12 cellular contexts compared by ENCODE assay signal in genomic region chr15:96351801-96352593, GRCh38. TPM values are rescaled to one million over a fixed set of nuclear protein-coding genes. Genes with fewer than 3 reads are reported as not detected.
DNase-seq lines count a peak whose midpoint lies in the region; ATAC-seq, FAIRE-seq and TF ChIP-seq lines count a peak whose summit lies in the region.
"Had no signal": no experiment of that assay in that cellular context is flagged by ENCODE, and none has a peak within 500 bp of the region (broad histone marks: within the 10 kb centered on the region; RNA-seq: fewer than 3 reads in every experiment).

No MANE protein-coding gene starts in this region.

- no peak for TF ChIP-seq CTCF in glutamatergic neuron (IDR thresholded peaks at IDR 0.05; ENCODE audit: partially characterized antibody, unreplicated experiment)

- H3K79me1 ChIP-seq in neuronal stem cell (ENCODE audit: low read depth, low read length) = peaks cover 2% of the 10 kb centered on the region

- H3K4ac ChIP-seq in neuronal stem cell (ENCODE audit: low read length) = no peak overlapping the region

- no peak overlapping the region for H4K91ac ChIP-seq in neuronal stem cell (ENCODE audit: low read depth, low read length, poor library complexity)

- no peak overlapping the region for H3K27ac Mint-ChIP-seq in glutamatergic neuron (ENCODE audit: unreplicated experiment)
- H3K27ac Mint-ChIP-seq: activated T-helper 1 cell treated with anti-CD3 and anti-CD28 coated beads, Interleukin-12 subunit alpha, Interleukin-12 subunit beta, Interleukin-2, Interleukin-4 antibody, amounts not matched to agents 30 ng/mL and 10 ng/mL and 1 ng/mL, durations not matched to agents 14 hours and 24 hours and 36 hours had no signal

- H4K8ac ChIP-seq in neuronal stem cell (ENCODE audit: low read depth, low read length) = no peak overlapping the region

- no peak for FAIRE-seq in RCC 7860 (lab: Jason Lieb, UNC)

- H3K27me3 ChIP-seq in ACC112 (ENCODE audit: insufficient read depth, low read length) (no peaks in the 10 kb centered on the region), NT2/D1 (ENCODE audit: insufficient read depth, insufficient read length) (peaks cover 99% of the 10 kb centered on the region), neuronal stem cell (ENCODE audit: control insufficient read depth in 3 of 3, insufficient read depth in 3 of 3, low read depth in 1 of 3, low read length in 3 of 3) (peaks cover 4 to 32% (median 9%) of the 10 kb centered on the region in 3 experiments)
- H3K27me3 ChIP-seq: Peyer's patch had no signal

- H2BK5ac ChIP-seq in neuronal stem cell (ENCODE audit: low read length) = peak overlapping the region; percentile 19

- H2BK120ac ChIP-seq in neuronal stem cell (ENCODE audit: low read depth, low read length) = no peak overlapping the region

- no peak overlapping the region for H3K23ac ChIP-seq in neuronal stem cell (ENCODE audit: low read depth, low read length, poor library complexity)

- H3K9ac ChIP-seq in NT2/D1 (ENCODE audit: insufficient read length, low read depth) = peak overlapping the region; percentile 53
- peak overlapping the region; percentile 89 for H3K9ac ChIP-seq in neuronal stem cell (ENCODE audit: low read depth, low read length, poor library complexity)

- no peak overlapping the region for H2BK12ac ChIP-seq in neuronal stem cell (ENCODE audit: low read length)

- no peak overlapping the region for H3K14ac ChIP-seq in neuronal stem cell (ENCODE audit: low read length)

- H3K27ac ChIP-seq in ACC112 (ENCODE audit: low read depth, low read length) (peak overlapping the region; percentile 76), neuronal stem cell (replicated peaks; ENCODE audit: low read length) (no peak overlapping the region)
- H3K27ac ChIP-seq: colonic mucosa had no signal

- peak overlapping the region; percentile 48 for H3K4me3 Mint-ChIP-seq in glutamatergic neuron (ENCODE audit: unreplicated experiment)
- H3K4me3 Mint-ChIP-seq: activated T-helper 1 cell treated with anti-CD3 and anti-CD28 coated beads, Interleukin-12 subunit alpha, Interleukin-12 subunit beta, Interleukin-2, Interleukin-4 antibody, amounts not matched to agents 30 ng/mL and 10 ng/mL and 1 ng/mL, durations not matched to agents 14 hours and 24 hours and 36 hours had no signal

- no peak for ATAC-seq in GM21786 (IDR thresholded peaks at IDR 0.05; ENCODE audit: unreplicated experiment)

- H3K27me3 Mint-ChIP-seq in glutamatergic neuron (ENCODE audit: unreplicated experiment) = peaks cover 40% of the 10 kb centered on the region

- DNase-seq in NT2/D1 (ENCODE audit: low read depth, low spot score) (no peak), glutamatergic neuron (peak; percentile 60), neuronal stem cell (ENCODE audit: low spot score) (no peak), RCC 7860 (ENCODE audit: low spot score) (no peak), DMS79 treated with DMSO at 0.1 percent for 48 hours (lab: John Stamatoyannopoulos, UW) (no peak), NOMO-1 treated with dmso at 0.1 percent for 144 hours (lab: John Stamatoyannopoulos, UW; ENCODE audit: unreplicated experiment) (no peak)
- DNase-seq: colonic mucosa, NCI-H187 treated with DMSO at 0.1 percent for 48 hours had no signal

- H3K4me1 Mint-ChIP-seq in glutamatergic neuron (ENCODE audit: low read depth, unreplicated experiment) = peaks cover 8% of the 10 kb centered on the region

- peak overlapping the region; percentile 97 for H3K4me3 ChIP-seq in ACC112 (ENCODE audit: low read depth, low read length)
- H3K4me3 ChIP-seq in NT2/D1 (ENCODE audit: insufficient read length, low read depth) = peak overlapping the region; percentile 20
- H3K4me3 ChIP-seq in neuronal stem cell (ENCODE audit: low read length in 2 of 2) = peak overlapping the region in 1 of 2 donors; percentile 43
- H3K4me3 ChIP-seq: colonic mucosa had no signal

- H3K36me3 Mint-ChIP-seq in glutamatergic neuron (ENCODE audit: unreplicated experiment) = no peaks in the 10 kb centered on the region

- peak overlapping the region; percentile 61 for H3K4me2 ChIP-seq in neuronal stem cell (ENCODE audit: insufficient read depth, low read length, poor library complexity, severe bottlenecking)

- H2BK15ac ChIP-seq in neuronal stem cell (ENCODE audit: low read length) = peak overlapping the region; percentile 68

- H3K18ac ChIP-seq in neuronal stem cell (ENCODE audit: low read length) = peak overlapping the region; percentile 97

- H2AK5ac ChIP-seq in neuronal stem cell (ENCODE audit: low read depth, low read length) = peak overlapping the region; percentile 95

- H3K4me1 ChIP-seq in ACC112 (ENCODE audit: control insufficient read depth, insufficient read depth, low read length, unreplicated experiment) = peaks cover 65% of the 10 kb centered on the region
- H3K4me1 ChIP-seq in NT2/D1 (ENCODE audit: insufficient read depth, insufficient read length) = peaks cover 5% of the 10 kb centered on the region
- peaks cover 27 to 53% of the 10 kb centered on the region in 2 donors for H3K4me1 ChIP-seq in neuronal stem cell (ENCODE audit: control insufficient read depth in 2 of 2, insufficient read depth in 1 of 2, low read depth in 1 of 2, low read length in 2 of 2)

- H3K9me3 ChIP-seq in NT2/D1 (ENCODE audit: insufficient read depth, low read length) = no peaks in the 10 kb centered on the region
- H3K9me3 ChIP-seq in neuronal stem cell (replicated peaks in 1 of 2; ENCODE audit: control insufficient read depth in 2 of 2, insufficient read depth in 1 of 2, low read depth in 1 of 2, low read length in 2 of 2) = no peaks in the 10 kb centered on the region
- H3K9me3 ChIP-seq: colonic mucosa, Peyer's patch had no signal

- no peaks in the 10 kb centered on the region for H3K36me3 ChIP-seq in ACC112 (ENCODE audit: insufficient read depth, low read length)
- no peaks in the 10 kb centered on the region for H3K36me3 ChIP-seq in NT2/D1 (ENCODE audit: insufficient read depth, insufficient read length, low read length)
- peaks cover 0 to 10% of the 10 kb centered on the region in 2 donors for H3K36me3 ChIP-seq in neuronal stem cell (replicated peaks in 1 of 2; ENCODE audit: control insufficient read depth in 2 of 2, insufficient read depth in 2 of 2, low read length in 2 of 2)
- H3K36me3 ChIP-seq: colonic mucosa, Peyer's patch had no signal

- H3K9me3 Mint-ChIP-seq in glutamatergic neuron (ENCODE audit: unreplicated experiment) = peaks cover 11% of the 10 kb centered on the region
- H3K9me3 Mint-ChIP-seq: activated T-helper 1 cell treated with anti-CD3 and anti-CD28 coated beads, Interleukin-12 subunit alpha, Interleukin-12 subunit beta, Interleukin-2, Interleukin-4 antibody, amounts not matched to agents 30 ng/mL and 10 ng/mL and 1 ng/mL, durations not matched to agents 14 hours and 24 hours and 36 hours had no signal

- WGBS in neuronal stem cell (ENCODE audit: extremely low coverage in 2 of 2, insufficient read length in 2 of 2, insufficient replicate concordance in 1 of 2), 2 donors = no CpG with 5 or more reads among the region's 55 CpGs

- no peak overlapping the region for H2AFZ ChIP-seq in ACC112 (ENCODE audit: low read length, unreplicated experiment)
- H2AFZ ChIP-seq in neuronal stem cell (ENCODE audit: low read length) = no peak overlapping the region

- H3K79me2 ChIP-seq in ACC112 (ENCODE audit: control insufficient read depth, insufficient read depth, low read length, unreplicated experiment) = peaks cover 86% of the 10 kb centered on the region

RNA-seq across cellular contexts. Expression of gene NR2F2, which starts 21.5 kb away (rescaled TPM):
- total RNA-seq in glutamatergic neuron (ENCODE audit: unreplicated experiment) = 1.9 TPM
- 43.2 TPM for polyA plus RNA-seq in neuronal stem cell (2013, experiment 1 of 2)
- polyA plus RNA-seq in neuronal stem cell (2013, experiment 2 of 2) = 45.4 TPM
- total RNA-seq: activated T-helper 1 cell treated with anti-CD3 and anti-CD28 coated beads, Interleukin-12 subunit alpha, Interleukin-12 subunit beta, Interleukin-2, Interleukin-4 antibody, amounts not matched to agents 30 ng/mL and 10 ng/mL and 1 ng/mL, durations not matched to agents 14 hours and 24 hours and 36 hours had no signal
